In genomic region chr7:68512466-68512865, GRCh38 we compare ENCODE assay signal across 9 cellular contexts.
"Had no signal": no experiment of that assay in that cellular context is flagged by ENCODE, and none has a peak within 500 bp of the region (broad histone marks: within the 10 kb centered on the region; RNA-seq: fewer than 3 reads in every experiment).

No MANE protein-coding gene starts in this region.

- H3K9me3 ChIP-seq: HAP-1 had no signal

- H3K4me3 Mint-ChIP-seq: HFFc6 had no signal

- H3K36me3 ChIP-seq: HAP-1 had no signal

- H3K27ac ChIP-seq: GM23248 had no signal

- DNase-seq: GM23248, GOT3, H7, HFFc6, IMR-90, KG1 had no signal

- ATAC-seq: HCT116, K562 had no signal

- H2AFZ ChIP-seq: GM23248 had no signal

- H3K4me3 ChIP-seq: GM23248, HAP-1, K562 had no signal

- H3K4me1 ChIP-seq: HAP-1 had no signal

- H3K27ac Mint-ChIP-seq: HFFc6 had no signal

- H3K9ac ChIP-seq: GM23248 had no signal
